Comparison of ENCODE assay signal across 16 cellular contexts in genomic region chr18:68215931-68216330, GRCh38.
DNase-seq lines count a peak whose midpoint lies in the region; ATAC-seq and TF ChIP-seq lines count a peak whose summit lies in the region.
"Had no signal": no experiment of that assay in that cellular context is flagged by ENCODE, and none has a peak within 500 bp of the region (broad histone marks: within the 10 kb centered on the region; RNA-seq: fewer than 3 reads in every experiment).

No MANE protein-coding gene starts in this region.

- no peaks in the 10 kb centered on the region for H4K20me1 ChIP-seq in osteoblast (ENCODE audit: insufficient read depth, low read length)

- H3K36me3 Mint-ChIP-seq in immature natural killer cell = no peaks in the 10 kb centered on the region

- no peak overlapping the region for H3K27ac Mint-ChIP-seq in immature natural killer cell
- H3K27ac Mint-ChIP-seq: activated CD4-positive, alpha-beta memory T cell treated with anti-CD3 and anti-CD28 coated beads, Interleukin-2, amount 10 ng/mL, durations not matched to agents 7 days and 5 days had no signal

- intact Hi-C loops in Panc1 (cut with micrococcal nuclease; ENCODE audit: unreplicated experiment) (no loop called here), upper lobe of right lung (cut with DNase I) (no loop called here), mucosa of descending colon (cut with DNase I, micrococcal nuclease) (no loop called here)

- no peaks in the 10 kb centered on the region for H3K4me1 ChIP-seq in Panc1 (ENCODE audit: control insufficient read depth, insufficient read depth, low read length)
- peaks cover 13% of the 10 kb centered on the region for H3K4me1 ChIP-seq in osteoblast (ENCODE audit: insufficient read depth, low read length)
- no peaks in the 10 kb centered on the region for H3K4me1 ChIP-seq in upper lobe of right lung
- H3K4me1 ChIP-seq in mucosa of descending colon (ENCODE audit: low read depth) = no peaks in the 10 kb centered on the region
- H3K4me1 ChIP-seq: left ventricle myocardium inferior had no signal

- no peaks in the 10 kb centered on the region for H3K9me3 ChIP-seq in Panc1 (ENCODE audit: control insufficient read depth, insufficient read depth, low read depth, low read length)
- H3K9me3 ChIP-seq in osteoblast (ENCODE audit: low read depth, low read length) = no peaks in the 10 kb centered on the region
- H3K9me3 ChIP-seq in upper lobe of right lung = no peaks in the 10 kb centered on the region
- H3K9me3 ChIP-seq in mucosa of descending colon = no peaks in the 10 kb centered on the region
- H3K9me3 ChIP-seq: left ventricle myocardium inferior had no signal

- H3K4me3 Mint-ChIP-seq in immature natural killer cell = no peak overlapping the region
- H3K4me3 Mint-ChIP-seq: activated CD4-positive, alpha-beta memory T cell treated with anti-CD3 and anti-CD28 coated beads, Interleukin-2, amount 10 ng/mL, durations not matched to agents 7 days and 5 days had no signal

- no peaks in the 10 kb centered on the region for H3K4me1 Mint-ChIP-seq in immature natural killer cell
- H3K4me1 Mint-ChIP-seq: activated CD4-positive, alpha-beta memory T cell treated with anti-CD3 and anti-CD28 coated beads, Interleukin-2, amount 10 ng/mL, durations not matched to agents 7 days and 5 days had no signal

- no peak overlapping the region for H3K27ac ChIP-seq in Panc1 (ENCODE audit: low read length)
- H3K27ac ChIP-seq in osteoblast (ENCODE audit: low read depth, low read length) = peak overlapping the region; percentile 49
- no peak overlapping the region for H3K27ac ChIP-seq in upper lobe of right lung
- H3K27ac ChIP-seq: HL-60, left ventricle myocardium inferior, SK-N-MC had no signal

- H2AFZ ChIP-seq in osteoblast (ENCODE audit: low read length) = no peak overlapping the region

- DNase-seq in GM04503 (ENCODE audit: low read depth) (peak; percentile 78), Panc1 (ENCODE audit: low read depth, low spot score) (peak; percentile 18), fibroblast of gingiva (ENCODE audit: low read depth) (peak; percentile 65), osteoblast (ENCODE audit: insufficient read length, low spot score, missing footprints) (peak; percentile 62), upper lobe of right lung (no peak), mucosa of descending colon (no peak), NCI-H2171 treated with DMSO at 0.1 percent for 48 hours (lab: John Stamatoyannopoulos, UW) (no peak), immature natural killer cell (no peak)
- DNase-seq: activated CD4-positive, alpha-beta memory T cell treated with anti-CD3 and anti-CD28 coated beads, Interleukin-2, amount 10 ng/mL, durations not matched to agents 7 days and 5 days; DMS53; left ventricle myocardium inferior; NCI-H146; NCI-H510A; substantia nigra had no signal

- no peaks in the 10 kb centered on the region for H3K36me3 ChIP-seq in Panc1 (ENCODE audit: control insufficient read depth, insufficient read depth, low read length)
- H3K36me3 ChIP-seq in osteoblast (ENCODE audit: insufficient read depth, low read length) = no peaks in the 10 kb centered on the region
- H3K36me3 ChIP-seq in upper lobe of right lung = no peaks in the 10 kb centered on the region
- no peaks in the 10 kb centered on the region for H3K36me3 ChIP-seq in mucosa of descending colon (ENCODE audit: low read depth)
- H3K36me3 ChIP-seq: left ventricle myocardium inferior had no signal

- BruUV-seq in Panc1 (replicated peaks; lab: Mats Ljungman, UMichigan) = no TSS peak

- in situ Hi-C loops in Panc1 (cut with HindIII; ENCODE audit: low pct_unique_long_range_greater_than_20kb, low sequenced_read_pairs) = no loop called here

- CTCF ChIA-PET in Panc1 (lab: Charles Lee) = no interaction called here

- TF ChIP-seq CTCF in Panc1 (IDR thresholded peaks at IDR 0.05) = no peak
- TF ChIP-seq CTCF in osteoblast (IDR thresholded peaks at IDR 0.05; ENCODE audit: extremely low read depth, low read depth, low read length) = no peak
- TF ChIP-seq CTCF in upper lobe of right lung (IDR thresholded peaks at IDR 0.05) = no peak
- TF ChIP-seq CTCF in mucosa of descending colon (IDR thresholded peaks at IDR 0.05) = no peak

- peaks cover 0 to 17% (median 2%) of the 10 kb centered on the region in 6 donors for H3K9me3 Mint-ChIP-seq in immature natural killer cell
- H3K9me3 Mint-ChIP-seq: activated CD4-positive, alpha-beta memory T cell treated with anti-CD3 and anti-CD28 coated beads, Interleukin-2, amount 10 ng/mL, durations not matched to agents 7 days and 5 days had no signal

- H3K27me3 ChIP-seq in Panc1 (ENCODE audit: control insufficient read depth, insufficient read depth, low read length) (no peaks in the 10 kb centered on the region), osteoblast (ENCODE audit: insufficient read depth, low read length) (no peaks in the 10 kb centered on the region), upper lobe of right lung (no peaks in the 10 kb centered on the region)

- no peaks in the 10 kb centered on the region for H3K79me2 ChIP-seq in osteoblast (ENCODE audit: insufficient read depth, low read length)

- no peak for ATAC-seq in Panc1
- no peak for ATAC-seq in upper lobe of right lung
- no peak for ATAC-seq in mucosa of descending colon

- H3K4me3 ChIP-seq in Panc1 (ENCODE audit: low read depth in 2 of 2, low read length in 2 of 2) (no peak overlapping the region), osteoblast (ENCODE audit: insufficient read depth, low read length) (no peak overlapping the region), upper lobe of right lung (no peak overlapping the region), mucosa of descending colon (no peak overlapping the region)
- H3K4me3 ChIP-seq: left ventricle myocardium inferior, SK-N-MC had no signal

- no peak overlapping the region for H3K4me2 ChIP-seq in osteoblast (ENCODE audit: insufficient read depth, low read length)

- POLR2A ChIA-PET in Panc1 (lab: Charles Lee) = no interaction called here

- H3K27me3 Mint-ChIP-seq in immature natural killer cell (ENCODE audit: low read depth in 3 of 3) = peaks cover 0 to 4% (median 0%) of the 10 kb centered on the region in 3 donors
- H3K27me3 Mint-ChIP-seq: activated CD4-positive, alpha-beta memory T cell treated with anti-CD3 and anti-CD28 coated beads, Interleukin-2, amount 10 ng/mL, durations not matched to agents 7 days and 5 days had no signal

Comparison
In these comparisons a context has a peak if more than half of its experiments do, and no peak if none do; other contexts are left out.
1. DNase-seq: peak in GM04503 (single experiment), Panc1 (single experiment), fibroblast of gingiva (single experiment) and osteoblast (single experiment); none in upper lobe of right lung (single experiment), mucosa of descending colon (0 of 3), NCI-H2171 treated with DMSO at 0.1 percent for 48 hours (single experiment) and immature natural killer cell (0 of 3).